14 cellular contexts compared by ENCODE assay signal in the genomic region with DNA sequence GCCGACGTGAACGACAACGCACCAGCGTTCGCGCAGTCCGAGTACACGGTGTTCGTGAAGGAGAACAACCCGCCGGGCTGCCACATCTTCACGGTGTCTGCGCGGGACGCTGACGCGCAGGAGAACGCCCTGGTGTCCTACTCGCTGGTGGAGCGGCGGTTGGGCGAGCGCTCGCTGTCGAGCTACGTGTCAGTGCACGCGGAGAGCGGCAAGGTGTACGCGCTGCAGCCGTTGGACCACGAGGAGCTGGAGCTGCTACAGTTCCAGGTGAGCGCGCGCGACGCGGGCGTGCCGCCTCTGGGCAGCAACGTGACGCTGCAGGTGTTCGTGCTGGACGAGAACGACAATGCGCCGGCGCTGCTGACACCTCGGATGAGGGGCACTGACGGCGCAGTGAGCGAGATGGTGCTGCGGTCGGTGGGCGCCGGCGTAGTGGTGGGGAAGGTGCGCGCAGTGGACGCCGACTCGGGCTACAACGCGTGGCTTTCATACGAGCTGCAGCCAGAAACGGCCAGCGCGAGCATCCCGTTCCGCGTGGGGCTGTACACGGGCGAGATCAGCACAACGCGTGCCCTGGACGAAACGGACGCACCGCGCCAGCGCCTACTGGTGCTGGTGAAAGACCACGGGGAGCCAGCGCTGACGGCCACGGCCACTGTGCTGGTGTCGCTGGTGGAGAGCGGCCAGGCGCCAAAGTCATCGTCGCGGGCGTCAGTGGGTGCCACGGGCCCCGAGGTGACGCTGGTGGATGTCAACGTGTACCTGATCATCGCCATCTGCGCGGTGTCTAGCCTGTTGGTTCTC. TPM values are rescaled to one million over a fixed set of nuclear protein-coding genes. Genes with fewer than 3 reads are reported as not detected.
"Had no signal": no experiment of that assay in that cellular context is flagged by ENCODE, and none has a peak within 500 bp of the region (broad histone marks: within the 10 kb centered on the region; RNA-seq: fewer than 3 reads in every experiment).

No MANE protein-coding gene starts in this region.

RNA-seq across cellular contexts. Expression of a gene that starts 1.9 kb away (rescaled TPM):
- total RNA-seq: activated B cell treated with CpG ODN at 0.5 μM for 24 hours; activated CD4-positive, alpha-beta memory T cell treated with anti-CD3 and anti-CD28 coated beads for 36 hours; activated CD4-positive, alpha-beta memory T cell treated with anti-CD3 and anti-CD28 coated beads, Interleukin-2, amount 10 ng/mL, durations not matched to agents 7 days and 5 days; activated CD4-positive, alpha-beta T cell treated with anti-CD3 and anti-CD28 coated beads for 36 hours; activated CD4-positive, alpha-beta T cell treated with anti-CD3 and anti-CD28 coated beads, Interleukin-2, amount 10 ng/mL, durations not matched to agents 24 days and 14 days; activated CD4-positive, alpha-beta T cell treated with anti-CD3 and anti-CD28 coated beads, Interleukin-2, amount 10 ng/mL, durations not matched to agents 7 days and 5 days; activated CD8-positive, alpha-beta memory T cell treated with anti-CD3 and anti-CD28 coated beads for 36 hours; activated CD8-positive, alpha-beta memory T cell treated with anti-CD3 and anti-CD28 coated beads, Interleukin-2, amount 10 ng/mL, durations not matched to agents 7 days and 5 days; activated CD8-positive, alpha-beta T cell treated with anti-CD3 and anti-CD28 coated beads for 36 hours; activated CD8-positive, alpha-beta T cell treated with anti-CD3 and anti-CD28 coated beads, Interleukin-2, amount 10 ng/mL, durations not matched to agents 7 days and 5 days; T-cell; T-helper 1 cell treated with Interleukin-12 subunit alpha and Interleukin-12 subunit beta and Interleukin-4 antibody, amounts not matched to agents 30 ng/mL and 1 ng/mL, for 36 hours; T-helper 17 cell; T-helper 2 cell treated with Interferon-gamma antibody and Interleukin-4, amounts not matched to agents 100 ng/mL and 5 ng/mL, for 36 hours had no signal

RNA-seq across cellular contexts. Expression of a gene that starts 5.7 kb away (rescaled TPM):
- total RNA-seq: activated B cell treated with CpG ODN at 0.5 μM for 24 hours; activated CD4-positive, alpha-beta memory T cell treated with anti-CD3 and anti-CD28 coated beads for 36 hours; activated CD4-positive, alpha-beta memory T cell treated with anti-CD3 and anti-CD28 coated beads, Interleukin-2, amount 10 ng/mL, durations not matched to agents 7 days and 5 days; activated CD4-positive, alpha-beta T cell treated with anti-CD3 and anti-CD28 coated beads for 36 hours; activated CD4-positive, alpha-beta T cell treated with anti-CD3 and anti-CD28 coated beads, Interleukin-2, amount 10 ng/mL, durations not matched to agents 24 days and 14 days; activated CD4-positive, alpha-beta T cell treated with anti-CD3 and anti-CD28 coated beads, Interleukin-2, amount 10 ng/mL, durations not matched to agents 7 days and 5 days; activated CD8-positive, alpha-beta memory T cell treated with anti-CD3 and anti-CD28 coated beads for 36 hours; activated CD8-positive, alpha-beta memory T cell treated with anti-CD3 and anti-CD28 coated beads, Interleukin-2, amount 10 ng/mL, durations not matched to agents 7 days and 5 days; activated CD8-positive, alpha-beta T cell treated with anti-CD3 and anti-CD28 coated beads for 36 hours; activated CD8-positive, alpha-beta T cell treated with anti-CD3 and anti-CD28 coated beads, Interleukin-2, amount 10 ng/mL, durations not matched to agents 7 days and 5 days; T-helper 1 cell treated with Interleukin-12 subunit alpha and Interleukin-12 subunit beta and Interleukin-4 antibody, amounts not matched to agents 30 ng/mL and 1 ng/mL, for 36 hours; T-helper 17 cell; T-helper 2 cell treated with Interferon-gamma antibody and Interleukin-4, amounts not matched to agents 100 ng/mL and 5 ng/mL, for 36 hours had no signal

RNA-seq across cellular contexts. Expression of a gene that starts 9.0 kb away (rescaled TPM):
- total RNA-seq: activated B cell treated with CpG ODN at 0.5 μM for 24 hours; activated CD4-positive, alpha-beta memory T cell treated with anti-CD3 and anti-CD28 coated beads for 36 hours; activated CD4-positive, alpha-beta memory T cell treated with anti-CD3 and anti-CD28 coated beads, Interleukin-2, amount 10 ng/mL, durations not matched to agents 7 days and 5 days; activated CD4-positive, alpha-beta T cell treated with anti-CD3 and anti-CD28 coated beads for 36 hours; activated CD4-positive, alpha-beta T cell treated with anti-CD3 and anti-CD28 coated beads, Interleukin-2, amount 10 ng/mL, durations not matched to agents 24 days and 14 days; activated CD4-positive, alpha-beta T cell treated with anti-CD3 and anti-CD28 coated beads, Interleukin-2, amount 10 ng/mL, durations not matched to agents 7 days and 5 days; activated CD8-positive, alpha-beta memory T cell treated with anti-CD3 and anti-CD28 coated beads for 36 hours; activated CD8-positive, alpha-beta memory T cell treated with anti-CD3 and anti-CD28 coated beads, Interleukin-2, amount 10 ng/mL, durations not matched to agents 7 days and 5 days; activated CD8-positive, alpha-beta T cell treated with anti-CD3 and anti-CD28 coated beads for 36 hours; activated CD8-positive, alpha-beta T cell treated with anti-CD3 and anti-CD28 coated beads, Interleukin-2, amount 10 ng/mL, durations not matched to agents 7 days and 5 days; T-cell; T-helper 1 cell treated with Interleukin-12 subunit alpha and Interleukin-12 subunit beta and Interleukin-4 antibody, amounts not matched to agents 30 ng/mL and 1 ng/mL, for 36 hours; T-helper 17 cell; T-helper 2 cell treated with Interferon-gamma antibody and Interleukin-4, amounts not matched to agents 100 ng/mL and 5 ng/mL, for 36 hours had no signal

RNA-seq across cellular contexts. Expression of a gene that starts 16.0 kb away (rescaled TPM):
- total RNA-seq: activated B cell treated with CpG ODN at 0.5 μM for 24 hours; activated CD4-positive, alpha-beta memory T cell treated with anti-CD3 and anti-CD28 coated beads for 36 hours; activated CD4-positive, alpha-beta memory T cell treated with anti-CD3 and anti-CD28 coated beads, Interleukin-2, amount 10 ng/mL, durations not matched to agents 7 days and 5 days; activated CD4-positive, alpha-beta T cell treated with anti-CD3 and anti-CD28 coated beads for 36 hours; activated CD4-positive, alpha-beta T cell treated with anti-CD3 and anti-CD28 coated beads, Interleukin-2, amount 10 ng/mL, durations not matched to agents 24 days and 14 days; activated CD4-positive, alpha-beta T cell treated with anti-CD3 and anti-CD28 coated beads, Interleukin-2, amount 10 ng/mL, durations not matched to agents 7 days and 5 days; activated CD8-positive, alpha-beta memory T cell treated with anti-CD3 and anti-CD28 coated beads for 36 hours; activated CD8-positive, alpha-beta memory T cell treated with anti-CD3 and anti-CD28 coated beads, Interleukin-2, amount 10 ng/mL, durations not matched to agents 7 days and 5 days; activated CD8-positive, alpha-beta T cell treated with anti-CD3 and anti-CD28 coated beads for 36 hours; activated CD8-positive, alpha-beta T cell treated with anti-CD3 and anti-CD28 coated beads, Interleukin-2, amount 10 ng/mL, durations not matched to agents 7 days and 5 days; T-cell; T-helper 1 cell treated with Interleukin-12 subunit alpha and Interleukin-12 subunit beta and Interleukin-4 antibody, amounts not matched to agents 30 ng/mL and 1 ng/mL, for 36 hours; T-helper 17 cell; T-helper 2 cell treated with Interferon-gamma antibody and Interleukin-4, amounts not matched to agents 100 ng/mL and 5 ng/mL, for 36 hours had no signal

RNA-seq across cellular contexts. Expression of a gene that starts 18.7 kb away (rescaled TPM):
- total RNA-seq: activated B cell treated with CpG ODN at 0.5 μM for 24 hours; activated CD4-positive, alpha-beta memory T cell treated with anti-CD3 and anti-CD28 coated beads for 36 hours; activated CD4-positive, alpha-beta memory T cell treated with anti-CD3 and anti-CD28 coated beads, Interleukin-2, amount 10 ng/mL, durations not matched to agents 7 days and 5 days; activated CD4-positive, alpha-beta T cell treated with anti-CD3 and anti-CD28 coated beads for 36 hours; activated CD4-positive, alpha-beta T cell treated with anti-CD3 and anti-CD28 coated beads, Interleukin-2, amount 10 ng/mL, durations not matched to agents 24 days and 14 days; activated CD4-positive, alpha-beta T cell treated with anti-CD3 and anti-CD28 coated beads, Interleukin-2, amount 10 ng/mL, durations not matched to agents 7 days and 5 days; activated CD8-positive, alpha-beta memory T cell treated with anti-CD3 and anti-CD28 coated beads for 36 hours; activated CD8-positive, alpha-beta memory T cell treated with anti-CD3 and anti-CD28 coated beads, Interleukin-2, amount 10 ng/mL, durations not matched to agents 7 days and 5 days; activated CD8-positive, alpha-beta T cell treated with anti-CD3 and anti-CD28 coated beads for 36 hours; activated CD8-positive, alpha-beta T cell treated with anti-CD3 and anti-CD28 coated beads, Interleukin-2, amount 10 ng/mL, durations not matched to agents 7 days and 5 days; T-cell; T-helper 1 cell treated with Interleukin-12 subunit alpha and Interleukin-12 subunit beta and Interleukin-4 antibody, amounts not matched to agents 30 ng/mL and 1 ng/mL, for 36 hours; T-helper 17 cell; T-helper 2 cell treated with Interferon-gamma antibody and Interleukin-4, amounts not matched to agents 100 ng/mL and 5 ng/mL, for 36 hours had no signal
